8 cellular contexts compared by ENCODE assay signal in the genomic region with DNA sequence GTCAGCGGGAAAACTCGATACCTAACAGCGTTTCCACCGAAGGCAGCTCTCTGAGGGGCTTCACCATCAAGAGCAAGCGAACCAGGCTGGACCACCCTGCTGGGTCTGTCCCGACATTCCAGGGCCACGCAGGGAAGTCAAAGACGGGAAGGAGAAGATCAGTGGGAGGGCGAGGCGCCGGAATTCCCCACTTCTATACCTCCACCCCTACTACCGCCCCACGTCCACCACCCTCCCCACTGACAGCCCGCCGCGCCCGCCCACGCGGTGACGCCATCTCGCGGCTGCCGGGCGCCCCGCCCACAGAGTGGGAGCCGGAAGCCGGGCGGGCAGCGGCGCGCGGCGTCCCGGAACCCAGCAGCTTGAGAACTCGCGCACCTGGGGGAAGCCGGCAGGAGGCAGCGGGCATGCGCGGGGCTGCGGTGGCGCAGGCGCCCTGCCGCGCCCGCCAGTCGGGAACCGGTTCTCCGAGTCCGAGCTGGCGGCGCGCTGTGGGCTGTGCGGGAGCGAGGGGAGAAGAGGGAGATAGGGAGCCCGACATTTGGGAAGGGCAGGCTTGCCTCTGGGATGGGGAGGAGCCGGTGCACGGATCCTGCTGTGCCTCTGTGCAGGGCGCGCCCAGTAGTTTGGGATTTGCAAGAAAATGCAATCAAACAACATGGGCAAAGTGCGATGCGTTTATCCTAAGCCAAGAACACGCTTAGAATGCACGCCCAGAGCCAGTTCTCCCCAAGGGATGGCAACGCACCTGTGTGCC. TPM values are rescaled to one million over a fixed set of nuclear protein-coding genes. Genes with fewer than 3 reads are reported as not detected.
DNase-seq lines count a peak whose midpoint lies in the region; FAIRE-seq and TF ChIP-seq lines count a peak whose summit lies in the region.

No MANE protein-coding gene starts in this region.

- no peaks in the 10 kb centered on the region for H3K9me2 ChIP-seq in MM.1S (replicated peaks; ENCODE audit: insufficient read depth, low read length)

- H3K9ac ChIP-seq in MM.1S (ENCODE audit: low read length) (peak overlapping the region; percentile 67), subcutaneous abdominal adipose tissue (ENCODE audit: low read length in 5 of 5) (peak overlapping the region; percentile 52 to 90 (median 87))

- H3K4me3 ChIP-seq in MM.1S (ENCODE audit: low read length) (peak overlapping the region; percentile 94), SJSA1 (peak overlapping the region; percentile 53), neutrophil (ENCODE audit: low read depth in 1 of 2, low read length in 1 of 2) (peak overlapping the region; percentile 85 to 93), subcutaneous abdominal adipose tissue (ENCODE audit: low read depth in 1 of 5, low read length in 5 of 5) (peak overlapping the region; percentile 87 to 95 (median 88))

- peak; percentile 97 for DNase-seq in GM03348 (ENCODE audit: low spot score)
- DNase-seq in HCEC 1CT = peak; percentile 71
- peak; percentile 89 for DNase-seq in MM.1S
- peak; percentile 58 to 64 for DNase-seq in SJSA1 (ENCODE audit: low read depth in 1 of 2, low spot score in 2 of 2)
- peak; percentile 94 for DNase-seq in activated naive CD4-positive, alpha-beta T cell treated with Interleukin-2 at 50 U/mL for 16 hours
- peak; percentile 82 for DNase-seq in frontal cortex (ENCODE audit: low spot score in 2 of 2)

- H3K4me2 ChIP-seq in MM.1S (ENCODE audit: low read depth, low read length) = peak overlapping the region; percentile 98

- H3K9me3 ChIP-seq in MM.1S (replicated peaks; ENCODE audit: insufficient read depth, low read length) = no peaks in the 10 kb centered on the region
- no peaks in the 10 kb centered on the region for H3K9me3 ChIP-seq in SJSA1 (replicated peaks)
- H3K9me3 ChIP-seq in neutrophil = no peaks in the 10 kb centered on the region
- no peaks in the 10 kb centered on the region for H3K9me3 ChIP-seq in subcutaneous abdominal adipose tissue (ENCODE audit: control insufficient read depth in 5 of 5, low read length in 5 of 5)

- H3K36me3 ChIP-seq in MM.1S (replicated peaks; ENCODE audit: insufficient read depth, low read length) (no peaks in the 10 kb centered on the region), SJSA1 (peaks cover 5% of the 10 kb centered on the region; the same call in 1 of the 2 replicates), neutrophil (no peaks in the 10 kb centered on the region), subcutaneous abdominal adipose tissue (ENCODE audit: control insufficient read depth in 5 of 5, insufficient read depth in 5 of 5, low read length in 5 of 5) (no peaks in the 10 kb centered on the region)

- H3K27me3 ChIP-seq in MM.1S (replicated peaks; ENCODE audit: insufficient read depth, low read length) (no peaks in the 10 kb centered on the region), SJSA1 (replicated peaks) (no peaks in the 10 kb centered on the region), neutrophil (peaks cover under 1% of the 10 kb centered on the region), subcutaneous abdominal adipose tissue (ENCODE audit: control insufficient read depth in 5 of 5, insufficient read depth in 4 of 5, low read length in 5 of 5) (no peaks in the 10 kb centered on the region)

- H3F3A ChIP-seq in MM.1S (ENCODE audit: insufficient read depth, low read length) = peaks cover 35% of the 10 kb centered on the region

- H3K4me1 ChIP-seq in MM.1S (ENCODE audit: low read length) (peaks cover 18% of the 10 kb centered on the region), SJSA1 (replicated peaks) (peaks cover 21% of the 10 kb centered on the region; the same call in 1 of the 2 replicates), neutrophil (ENCODE audit: control insufficient read depth in 1 of 2, insufficient read depth in 1 of 2, low read depth in 1 of 2, low read length in 1 of 2) (peaks cover 43% of the 10 kb centered on the region in 2 experiments), subcutaneous abdominal adipose tissue (ENCODE audit: control insufficient read depth in 5 of 5, insufficient read depth in 5 of 5, low read length in 5 of 5) (peaks cover 5 to 45% (median 27%) of the 10 kb centered on the region in 5 donors)

- no peak for FAIRE-seq in frontal cortex (lab: Jason Lieb, UNC)

- peaks cover 21% of the 10 kb centered on the region for H3K79me2 ChIP-seq in MM.1S (ENCODE audit: low read length)

- no peak for TF ChIP-seq CTCF in MM.1S (IDR thresholded peaks at IDR 0.05; ENCODE audit: low read length)
- peak; percentile 75 for TF ChIP-seq CTCF in neutrophil (IDR thresholded peaks at IDR 0.05)

- no peaks in the 10 kb centered on the region for H4K20me1 ChIP-seq in MM.1S (ENCODE audit: insufficient read depth, low read length)

- peak overlapping the region; percentile 97 for H2AFZ ChIP-seq in MM.1S (ENCODE audit: low read length)

- peak overlapping the region; percentile 22; the same call in 1 of the 2 replicates for H3K27ac ChIP-seq in MM.1S (ENCODE audit: low read length)
- no peak overlapping the region for H3K27ac ChIP-seq in SJSA1
- peak overlapping the region; percentile 80 for H3K27ac ChIP-seq in neutrophil
- peak overlapping the region; percentile 94 for H3K27ac ChIP-seq in subcutaneous abdominal adipose tissue (ENCODE audit: low read depth, low read length)

RNA-seq across cellular contexts. Expression of a gene that starts 3.2 kb away (rescaled TPM):
- total RNA-seq in SJSA1 (2014; rRNA removed; shearing (Covaris generic)) = 13.1 and 27.9 TPM in 2 replicates
- 22.8 TPM for total RNA-seq in frontal cortex
